In genomic region chr16:31655674-31656073, GRCh38 we compare ENCODE assay signal across 1 cellular context.
A peak's percentile ranks its signal among the peaks of the same experiment; 100 is the strongest.
DNase-seq lines count a peak whose midpoint lies in the region; TF ChIP-seq lines count a peak whose summit lies in the region.
"Not testable (repeated sequence)": the region's sequence is repeated elsewhere in the genome, so short reads cannot be mapped to it uniquely, and the experiment has no call there.

No MANE protein-coding gene starts in this region.

- DNase-seq in PC-9, result not testable (repeated sequence)

- POLR2A ChIA-PET in PC-9 (lab: Charles Lee; ENCODE audit: unreplicated experiment), result not testable (repeated sequence)

- H4K20me1 ChIP-seq in PC-9 (ENCODE audit: insufficient read depth), result not testable (repeated sequence)

- H3K9me3 ChIP-seq in PC-9 (ENCODE audit: insufficient read depth, low read depth), result not testable (repeated sequence)

- not testable (repeated sequence) for TF ChIP-seq CTCF in PC-9 (conservative IDR thresholded peaks at IDR 0.05)

- H3F3A ChIP-seq in PC-9 (ENCODE audit: insufficient read depth, low read depth), result not testable (repeated sequence)

- H3K9me2 ChIP-seq in PC-9 (ENCODE audit: insufficient read depth), result not testable (repeated sequence)

- not testable (repeated sequence) for H3K27ac ChIP-seq in PC-9

- not testable (repeated sequence) for H3K27me3 ChIP-seq in PC-9 (ENCODE audit: insufficient read depth, low read depth)

- not testable (repeated sequence) for H3K4me3 ChIP-seq in PC-9

- not testable (repeated sequence) for H3K79me2 ChIP-seq in PC-9 (ENCODE audit: low read depth)

- CTCF ChIA-PET in PC-9 (lab: Charles Lee), result not testable (repeated sequence)

- not testable (repeated sequence) for H3K4me1 ChIP-seq in PC-9 (replicated peaks; ENCODE audit: insufficient read depth)

- not testable (repeated sequence) for H3K4me2 ChIP-seq in PC-9

- not testable (repeated sequence) for H3K36me3 ChIP-seq in PC-9 (ENCODE audit: low read depth)

- 0 out of 2 replicates have a peak overlapping the region, but pooled peaks have one; percentile 56 for H2AFZ ChIP-seq in PC-9

- not testable (repeated sequence) for BruUV-seq in PC-9 (replicated peaks; lab: Mats Ljungman, UMichigan)

- intact Hi-C loops in PC-9 (cut with micrococcal nuclease; ENCODE audit: unreplicated experiment), result not testable (repeated sequence)
